Comparison of ENCODE assay signal across 11 cellular contexts in the genomic region with DNA sequence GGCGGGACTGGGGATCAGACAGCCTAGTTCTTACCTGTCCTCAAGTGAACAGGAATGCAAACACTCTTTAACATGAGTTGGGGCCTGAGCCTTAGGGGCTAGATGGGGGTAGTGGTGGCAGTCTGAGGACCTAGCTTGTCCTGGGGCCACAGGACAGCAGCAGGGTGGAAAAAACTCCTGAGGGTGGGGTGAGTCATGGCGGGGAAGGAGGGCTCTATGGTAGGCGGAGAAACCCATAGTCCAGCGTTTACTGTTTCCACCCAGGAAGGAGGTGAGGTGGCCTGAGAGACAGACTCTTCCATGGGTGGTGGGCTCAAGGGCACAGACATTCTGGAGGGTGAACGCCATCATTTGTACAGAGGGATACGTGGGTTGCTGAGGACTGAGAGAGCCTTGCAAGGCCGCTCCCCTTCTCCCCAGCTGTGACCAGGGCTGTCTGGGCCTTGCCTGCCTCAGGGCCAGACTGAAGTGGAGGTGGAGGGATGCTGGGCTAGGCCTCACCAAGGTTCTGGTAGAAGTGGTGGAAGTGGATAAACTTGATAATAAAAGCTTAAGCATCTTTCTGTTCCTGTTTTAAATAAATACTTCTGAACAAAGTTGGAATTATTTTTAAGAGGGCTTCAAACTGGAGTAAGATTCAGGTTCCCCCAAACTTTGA. TPM values are rescaled to one million over a fixed set of nuclear protein-coding genes. Genes with fewer than 3 reads are reported as not detected.
A peak's percentile ranks its signal among the peaks of the same experiment; 100 is the strongest.
DNase-seq lines count a peak whose midpoint lies in the region; ATAC-seq and TF ChIP-seq lines count a peak whose summit lies in the region.
"Had no signal": no experiment of that assay in that cellular context is flagged by ENCODE, and none has a peak within 500 bp of the region (broad histone marks: within the 10 kb centered on the region; RNA-seq: fewer than 3 reads in every experiment).

No MANE protein-coding gene starts in this region.

- no peaks in the 10 kb centered on the region for H3K9me3 Mint-ChIP-seq in CD8-positive, alpha-beta memory T cell
- H3K9me3 Mint-ChIP-seq: H9 had no signal

- H3F3A ChIP-seq in OCI-LY1 (ENCODE audit: insufficient read depth, low read length): no peaks in the 10 kb centered on the region

- H3K27ac Mint-ChIP-seq in CD8-positive, alpha-beta memory T cell: peak overlapping the region; percentile 82 to 95 (median 88)

- peaks cover 42% of the 10 kb centered on the region for H3K4me1 ChIP-seq in CD8-positive, alpha-beta memory T cell (ENCODE audit: insufficient read depth, low read length)
- H3K4me1 ChIP-seq in OCI-LY1 (ENCODE audit: insufficient read depth, low read length, severe bottlenecking) (peaks cover 18% of the 10 kb centered on the region), parathyroid adenoma (peaks cover 16% of the 10 kb centered on the region)

- CTCF ChIA-PET in CD8-positive, alpha-beta memory T cell (lab: Charles Lee): interaction anchor here (0.6 to 9.2 kb wide), 7 partner anchors 12 to 1574 kb away, joined by 3 to 108 read pairs (median 3); partner anchors contain the start of genes EIF4E1B, KIAA1191 and SNCB

- peak overlapping the region; percentile 50; the same call in 1 of the 2 replicates for H2AFZ ChIP-seq in OCI-LY1 (ENCODE audit: low read length)
- peak overlapping the region; percentile 94 for H2AFZ ChIP-seq in parathyroid adenoma

- H3K79me2 ChIP-seq in OCI-LY1 (ENCODE audit: insufficient read depth, low read length): no peaks in the 10 kb centered on the region
- H3K79me2 ChIP-seq in parathyroid adenoma: peaks cover 5% of the 10 kb centered on the region

- H3K36me3 Mint-ChIP-seq in CD8-positive, alpha-beta memory T cell: no peaks in the 10 kb centered on the region

- no peaks in the 10 kb centered on the region for H3K27me3 Mint-ChIP-seq in CD8-positive, alpha-beta memory T cell

- TF ChIP-seq CTCF in OCI-LY1 (IDR thresholded peaks at IDR 0.05; ENCODE audit: low read length): no peak
- TF ChIP-seq CTCF in coronary artery (IDR thresholded peaks at IDR 0.05): no peak
- no peak for TF ChIP-seq CTCF in parathyroid adenoma (IDR thresholded peaks at IDR 0.05)

- H3K36me3 ChIP-seq in CD8-positive, alpha-beta memory T cell (ENCODE audit: insufficient read depth, low read length): no peaks in the 10 kb centered on the region
- no peaks in the 10 kb centered on the region for H3K36me3 ChIP-seq in OCI-LY1 (ENCODE audit: insufficient read depth, low read length)
- H3K36me3 ChIP-seq in parathyroid adenoma (ENCODE audit: control insufficient read depth, insufficient read depth, low read length): no peaks in the 10 kb centered on the region

- H3K27ac ChIP-seq in CD8-positive, alpha-beta memory T cell (ENCODE audit: low read depth, low read length): no peak overlapping the region
- no peak overlapping the region for H3K27ac ChIP-seq in OCI-LY1 (ENCODE audit: low read depth, low read length, poor library complexity, severe bottlenecking)
- H3K27ac ChIP-seq in coronary artery: peak overlapping the region; percentile 42 to 83
- peak overlapping the region; percentile 72 for H3K27ac ChIP-seq in parathyroid adenoma

- H3K4me2 ChIP-seq in OCI-LY1 (ENCODE audit: low read length) (peak overlapping the region; percentile 78), parathyroid adenoma (ENCODE audit: low read length) (no peak overlapping the region)

- DNase-seq in CD8-positive, alpha-beta memory T cell: no peak
- DNase-seq in coronary artery (ENCODE audit: low spot score) (no peak), NCI-H2107 treated with DMSO at 0.1 percent for 48 hours (lab: John Stamatoyannopoulos, UW; ENCODE audit: unreplicated experiment) (no peak), SW 1271 (lab: John Stamatoyannopoulos, UW) (no peak)

- H3K4me1 Mint-ChIP-seq in CD8-positive, alpha-beta memory T cell: peaks cover 39 to 50% (median 44%) of the 10 kb centered on the region in 3 donors

- POLR2A ChIA-PET in CD8-positive, alpha-beta memory T cell (lab: Charles Lee): interaction anchor here (0.6 to 1.3 kb wide), 3 partner anchors 15 to 115 kb away, joined by 3 to 8 read pairs (median 4); partner anchors contain the start of gene RNF44

- no peaks in the 10 kb centered on the region for H3K27me3 ChIP-seq in CD8-positive, alpha-beta memory T cell (ENCODE audit: insufficient read depth, low read length, poor library complexity, severe bottlenecking)
- H3K27me3 ChIP-seq in OCI-LY1 (ENCODE audit: insufficient read depth, low read length) (peaks cover 4% of the 10 kb centered on the region; the same call in 1 of the 2 replicates), parathyroid adenoma (ENCODE audit: control insufficient read depth, insufficient read depth, low read length) (no peaks in the 10 kb centered on the region)

- no peaks in the 10 kb centered on the region for H3K9me3 ChIP-seq in CD8-positive, alpha-beta memory T cell (ENCODE audit: low read length)
- H3K9me3 ChIP-seq in OCI-LY1 (ENCODE audit: low read length): no peaks in the 10 kb centered on the region
- H3K9me3 ChIP-seq in parathyroid adenoma (ENCODE audit: control insufficient read depth, low read length): no peaks in the 10 kb centered on the region

- peak overlapping the region; percentile 74 to 92 (median 90) for H3K4me3 Mint-ChIP-seq in CD8-positive, alpha-beta memory T cell

- H3K4me3 ChIP-seq in CD8-positive, alpha-beta memory T cell (ENCODE audit: low read length): peak overlapping the region; percentile 83
- peak overlapping the region; percentile 68 for H3K4me3 ChIP-seq in OCI-LY1 (ENCODE audit: low read depth, low read length, poor library complexity, severe bottlenecking)
- H3K4me3 ChIP-seq in coronary artery: peak overlapping the region; percentile 87
- peak overlapping the region; percentile 75 for H3K4me3 ChIP-seq in parathyroid adenoma (ENCODE audit: low read depth, low read length)

- H3K9ac ChIP-seq in OCI-LY1 (ENCODE audit: low read length) (peak overlapping the region; percentile 62), parathyroid adenoma (no peak overlapping the region)

- ATAC-seq in HG03139 (IDR thresholded peaks at IDR 0.05; ENCODE audit: unreplicated experiment) (no peak), GM21367 (IDR thresholded peaks at IDR 0.05; ENCODE audit: unreplicated experiment) (no peak)

- no peaks in the 10 kb centered on the region for H4K20me1 ChIP-seq in OCI-LY1 (ENCODE audit: insufficient read depth, low read length)

- H3K9me2 ChIP-seq in OCI-LY1 (ENCODE audit: low read depth, low read length): no peaks in the 10 kb centered on the region

RNA-seq across cellular contexts. Expression of gene TSPAN17, which starts 1.1 kb away (rescaled TPM):
- total RNA-seq in CD8-positive, alpha-beta memory T cell: 10 to 100 TPM; 37.4 to 38.8 TPM
- polyA plus RNA-seq in CD8-positive, alpha-beta memory T cell: 26.2 TPM

RNA-seq across cellular contexts. Expression of gene EIF4E1B, which starts 15.7 kb away (rescaled TPM):
- not detected for total RNA-seq in CD8-positive, alpha-beta memory T cell
- polyA plus RNA-seq in CD8-positive, alpha-beta memory T cell: not detected
- total RNA-seq: liver; T-helper 2 cell treated with Interferon-gamma antibody and Interleukin-4, amounts not matched to agents 100 ng/mL and 5 ng/mL, for 36 hours had no signal
- polyA plus RNA-seq: liver had no signal

RNA-seq across cellular contexts. Expression of gene SNCB, which starts 15.8 kb away (rescaled TPM):
- total RNA-seq in CD8-positive, alpha-beta memory T cell: not detected
- not detected for polyA plus RNA-seq in CD8-positive, alpha-beta memory T cell
- total RNA-seq: liver; T-helper 2 cell treated with Interferon-gamma antibody and Interleukin-4, amounts not matched to agents 100 ng/mL and 5 ng/mL, for 36 hours had no signal
- polyA plus RNA-seq: liver had no signal

RNA-seq across cellular contexts. Expression of gene GPRIN1, which starts 36.2 kb away (rescaled TPM):
- total RNA-seq in CD8-positive, alpha-beta memory T cell: 1 to 10 TPM; 2.3 to 2.7 TPM
- 0.43 TPM for polyA plus RNA-seq in CD8-positive, alpha-beta memory T cell

Comparison
In these comparisons a context has a peak if more than half of its experiments do, and no peak if none do; other contexts are left out.
1. H3K27ac ChIP-seq: peak in coronary artery (2 of 2) and parathyroid adenoma (single experiment); none in CD8-positive, alpha-beta memory T cell (single experiment) and OCI-LY1 (single experiment).
2. Peak in every context shown above with its lines, with median percentiles within 50 percentile points of each other: H3K4me3 ChIP-seq.